ENCODE assay signal across 13 cellular contexts in genomic region chr1:150110066-150110465, GRCh38. TPM values are rescaled to one million over a fixed set of nuclear protein-coding genes. Genes with fewer than 3 reads are reported as not detected.
DNase-seq lines count a peak whose midpoint lies in the region; ATAC-seq and TF ChIP-seq lines count a peak whose summit lies in the region.
"Had no signal": no experiment of that assay in that cellular context is flagged by ENCODE, and none has a peak within 500 bp of the region (broad histone marks: within the 10 kb centered on the region; RNA-seq: fewer than 3 reads in every experiment).

No MANE protein-coding gene starts in this region.

- peaks cover 0 to 2% of the 10 kb centered on the region in 2 experiments for H3K9me3 ChIP-seq in CD4-positive, CD25-positive, alpha-beta regulatory T cell (ENCODE audit: control insufficient read depth in 2 of 2, low read length in 2 of 2)
- peaks cover 0 to 4% of the 10 kb centered on the region in 2 donors for H3K9me3 ChIP-seq in ascending aorta
- no peaks in the 10 kb centered on the region for H3K9me3 ChIP-seq in naive thymus-derived CD4-positive, alpha-beta T cell (ENCODE audit: control insufficient read depth in 2 of 3, low read length in 3 of 3)
- H3K9me3 ChIP-seq: prostate gland had no signal

- H3K27me3 Mint-ChIP-seq in CD4-positive, CD25-positive, alpha-beta regulatory T cell, result no peaks in the 10 kb centered on the region
- H3K27me3 Mint-ChIP-seq in naive thymus-derived CD4-positive, alpha-beta T cell, result no peaks in the 10 kb centered on the region

- CTCF ChIA-PET in naive thymus-derived CD4-positive, alpha-beta T cell (lab: Charles Lee), result interaction anchor here (0.5 to 1.7 kb wide), 2 partner anchors 38 to 113 kb away, joined by 3 to 5 read pairs; no protein-coding TSS in a partner anchor

- H3K27me3 ChIP-seq in CD4-positive, CD25-positive, alpha-beta regulatory T cell (ENCODE audit: control insufficient read depth, insufficient read depth, low read length), result no peaks in the 10 kb centered on the region
- H3K27me3 ChIP-seq in ascending aorta, result no peaks in the 10 kb centered on the region
- no peaks in the 10 kb centered on the region for H3K27me3 ChIP-seq in naive thymus-derived CD4-positive, alpha-beta T cell (ENCODE audit: control insufficient read depth in 2 of 2, insufficient read depth in 2 of 2, low read length in 2 of 2)

- H3K27ac ChIP-seq in CD4-positive, CD25-positive, alpha-beta regulatory T cell (ENCODE audit: insufficient read depth, low read length, poor library complexity, severe bottlenecking), result peak overlapping the region; percentile 69
- peak overlapping the region; percentile 29 to 64 for H3K27ac ChIP-seq in ascending aorta
- peak overlapping the region; percentile 57 for H3K27ac ChIP-seq in naive thymus-derived CD4-positive, alpha-beta T cell (ENCODE audit: low read depth, low read length)
- H3K27ac ChIP-seq: C4-2B, prostate gland had no signal

- POLR2A ChIA-PET in naive thymus-derived CD4-positive, alpha-beta T cell (lab: Charles Lee), result interaction anchor here (0.7 to 4.6 kb wide), 14 partner anchors 12 to 226 kb away, joined by 3 to 82 read pairs (median 6); partner anchors contain the start of gene PLEKHO1

- peaks cover 17% of the 10 kb centered on the region for H3K36me3 Mint-ChIP-seq in CD4-positive, CD25-positive, alpha-beta regulatory T cell
- peaks cover 2 to 56% (median 12%) of the 10 kb centered on the region in 5 donors for H3K36me3 Mint-ChIP-seq in naive thymus-derived CD4-positive, alpha-beta T cell

- peak overlapping the region; percentile 90 to 96 (median 96) for H3K27ac Mint-ChIP-seq in CD4-positive, CD25-positive, alpha-beta regulatory T cell
- peak overlapping the region; percentile 56 to 96 (median 94) for H3K27ac Mint-ChIP-seq in naive thymus-derived CD4-positive, alpha-beta T cell

- peaks cover 0 to 6% (median 2%) of the 10 kb centered on the region in 7 donors for H3K9me3 Mint-ChIP-seq in CD4-positive, CD25-positive, alpha-beta regulatory T cell
- H3K9me3 Mint-ChIP-seq in naive thymus-derived CD4-positive, alpha-beta T cell, result peaks cover under 1 to 10% (median 3%) of the 10 kb centered on the region in 11 donors

- intact Hi-C loops in ascending aorta (cut with DNase I), result no loop called here
- intact Hi-C loops in naive thymus-derived CD4-positive, alpha-beta T cell (cut with micrococcal nuclease), result loop anchor here in 1 of 2 donors (1.0 kb wide), 1 partner anchor 39 kb away; the partner anchor contains the start of gene PLEKHO1

- peak overlapping the region; percentile 67 to 93 (median 82) for H3K4me3 Mint-ChIP-seq in CD4-positive, CD25-positive, alpha-beta regulatory T cell
- peak overlapping the region; percentile 65 to 87 (median 80) for H3K4me3 Mint-ChIP-seq in naive thymus-derived CD4-positive, alpha-beta T cell

- H3K4me3 ChIP-seq in CD4-positive, CD25-positive, alpha-beta regulatory T cell (ENCODE audit: low read depth, low read length), result peak overlapping the region; percentile 81
- H3K4me3 ChIP-seq in ascending aorta, result no peak overlapping the region
- peak overlapping the region; percentile 44 for H3K4me3 ChIP-seq in naive thymus-derived CD4-positive, alpha-beta T cell (ENCODE audit: low read length)
- H3K4me3 ChIP-seq: mucosa of descending colon, prostate gland had no signal

- no peak for TF ChIP-seq CTCF in ascending aorta (IDR thresholded peaks at IDR 0.05)

- DNase-seq in CD4-positive, CD25-positive, alpha-beta regulatory T cell, result peak in 2 of 3 donors; percentile 36 to 69
- DNase-seq in KG1 (lab: John Stamatoyannopoulos, UW) (peak; percentile 10), ascending aorta (ENCODE audit: low spot score in 2 of 2) (no peak), occipital lobe (lab: John Stamatoyannopoulos, UW) (no peak), iPS-NIHi7 (ENCODE audit: extremely low spot score) (no peak)
- DNase-seq in naive thymus-derived CD4-positive, alpha-beta T cell, result peak in 7 of 9 donors; percentile 10 to 47 (median 38)
- DNase-seq: IMR-90; mucosa of descending colon; NCI-H510A; stimulated activated CD4-positive, alpha-beta T cell treated with anti-CD3 and anti-CD28 coated beads, Interleukin-2, amount 100 ng/mL, for 48 hours had no signal

- peaks cover 49 to 77% (median 59%) of the 10 kb centered on the region in 4 donors for H3K4me1 Mint-ChIP-seq in CD4-positive, CD25-positive, alpha-beta regulatory T cell
- peaks cover 40 to 76% (median 73%) of the 10 kb centered on the region in 7 donors for H3K4me1 Mint-ChIP-seq in naive thymus-derived CD4-positive, alpha-beta T cell

- ATAC-seq in CD4-positive, CD25-positive, alpha-beta regulatory T cell (ENCODE audit: low read depth in 2 of 2), result peak; percentile 33 to 60
- ATAC-seq in naive thymus-derived CD4-positive, alpha-beta T cell, result peak; percentile 39
- no peak for ATAC-seq in HG03175 (IDR thresholded peaks at IDR 0.05; ENCODE audit: unreplicated experiment)

- no peaks in the 10 kb centered on the region for H3K36me3 ChIP-seq in CD4-positive, CD25-positive, alpha-beta regulatory T cell (ENCODE audit: control insufficient read depth, insufficient read depth, low read length)
- peaks cover 8 to 9% of the 10 kb centered on the region in 2 donors for H3K36me3 ChIP-seq in ascending aorta
- H3K36me3 ChIP-seq in naive thymus-derived CD4-positive, alpha-beta T cell (ENCODE audit: control insufficient read depth in 2 of 3, insufficient read depth in 3 of 3, low read length in 3 of 3), result no peaks in the 10 kb centered on the region
- H3K36me3 ChIP-seq: prostate gland had no signal

- H3K4me1 ChIP-seq in CD4-positive, CD25-positive, alpha-beta regulatory T cell (ENCODE audit: control insufficient read depth, insufficient read depth, low read length, poor library complexity, severe bottlenecking), result peaks cover 70% of the 10 kb centered on the region
- H3K4me1 ChIP-seq in ascending aorta, result no peaks in the 10 kb centered on the region
- peaks cover 41 to 52% of the 10 kb centered on the region in 2 donors for H3K4me1 ChIP-seq in naive thymus-derived CD4-positive, alpha-beta T cell (ENCODE audit: control insufficient read depth in 2 of 2, insufficient read depth in 2 of 2, low read length in 2 of 2)
- H3K4me1 ChIP-seq: prostate gland had no signal

RNA-seq across cellular contexts. Expression of gene PLEKHO1, which starts 39.6 kb away (rescaled TPM):
- 61.0 TPM for total RNA-seq in CD4-positive, CD25-positive, alpha-beta regulatory T cell
- polyA plus RNA-seq in CD4-positive, CD25-positive, alpha-beta regulatory T cell, result 10 to 100 TPM; 21.5 to 31.5 (median 27.5) TPM
- 88.9 TPM for total RNA-seq in ascending aorta
- total RNA-seq in naive thymus-derived CD4-positive, alpha-beta T cell, result 100 to 1,000 TPM in 2 of 5 experiments, 10 to 100 TPM in 3; 64.9 to 111 (median 94.1) TPM
- polyA plus RNA-seq in naive thymus-derived CD4-positive, alpha-beta T cell, result 10 to 100 TPM; 33.4 to 33.7 TPM
- total RNA-seq in occipital lobe, result 52.7 TPM

RNA-seq across cellular contexts. Expression of gene VPS45, which starts 42.5 kb away (rescaled TPM):
- 23.4 TPM for total RNA-seq in CD4-positive, CD25-positive, alpha-beta regulatory T cell
- polyA plus RNA-seq in CD4-positive, CD25-positive, alpha-beta regulatory T cell, result 10 to 100 TPM; 25.8 to 27.8 (median 26.3) TPM
- total RNA-seq in ascending aorta (11.3 TPM), occipital lobe (84.2 TPM)
- 10 to 100 TPM; 20.3 to 37.7 (median 29.3) TPM for total RNA-seq in naive thymus-derived CD4-positive, alpha-beta T cell
- 10 to 100 TPM; 24.0 to 25.6 TPM for polyA plus RNA-seq in naive thymus-derived CD4-positive, alpha-beta T cell

Comparison
In these comparisons a context has a peak if more than half of its experiments do, and no peak if none do; other contexts are left out.
1. DNase-seq: peak in CD4-positive, CD25-positive, alpha-beta regulatory T cell (2 of 3), KG1 (single experiment) and naive thymus-derived CD4-positive, alpha-beta T cell (7 of 9); none in ascending aorta (0 of 2), occipital lobe (single experiment) and iPS-NIHi7 (single experiment).
2. H3K4me3 ChIP-seq: peak in CD4-positive, CD25-positive, alpha-beta regulatory T cell (single experiment) and naive thymus-derived CD4-positive, alpha-beta T cell (single experiment); none in ascending aorta (0 of 2).
3. Peak in every context shown above with its lines, with median percentiles within 50 percentile points of each other: H3K27ac ChIP-seq.